8 cellular contexts compared by ENCODE assay signal in genomic region chr14:69398053-69398817, GRCh38. TPM values are rescaled to one million over a fixed set of nuclear protein-coding genes. Genes with fewer than 3 reads are reported as not detected.
DNase-seq lines count a peak whose midpoint lies in the region; ATAC-seq and TF ChIP-seq lines count a peak whose summit lies in the region.

TSS of gene ERH (minus strand) at chr14:69398299. CDS start at chr14:69398233, 66 bp downstream.
TSS of gene SLC39A9 (plus strand) at chr14:69398692. CDS start at chr14:69399370, 678 bp downstream.

- H3K9ac ChIP-seq in SK-N-MC (ENCODE audit: insufficient read length), result peak within 1 kb of the TSS; percentile 99

- H3K4me1 Mint-ChIP-seq in HFFc6 (ENCODE audit: low read depth), result peaks cover 51% of the 10 kb centered on the region
- peaks cover 72% of the 10 kb centered on the region for H3K4me1 Mint-ChIP-seq in activated naive CD4-positive, alpha-beta T cell treated with anti-CD3 and anti-CD28 coated beads, Interleukin-2, amount 10 ng/mL, durations not matched to agents 7 days and 5 days

- peak; percentile 57 for TF ChIP-seq POLR2A in NB4 (IDR thresholded peaks at IDR 0.05; ENCODE audit: extremely low read depth, insufficient read length)
- peak; percentile 53 to 63 for TF ChIP-seq POLR2A in gastroesophageal sphincter (IDR thresholded peaks at IDR 0.05)

- no peaks in the 10 kb centered on the region; the same call in 1 of the 2 replicates for H3K9me3 Mint-ChIP-seq in HFFc6
- no peaks in the 10 kb centered on the region for H3K9me3 Mint-ChIP-seq in activated naive CD4-positive, alpha-beta T cell treated with anti-CD3 and anti-CD28 coated beads, Interleukin-2, amount 10 ng/mL, durations not matched to agents 7 days and 5 days

- ATAC-seq in gastroesophageal sphincter, result peak; percentile 99

- H3K4me3 ChIP-seq in NB4 (ENCODE audit: low read depth, low read length) (peak within 1 kb of the TSS; percentile 84), SK-N-MC (peak within 1 kb of the TSS; percentile 97), gastroesophageal sphincter (peak within 1 kb of the TSS; percentile 68 to 85), neutrophil (ENCODE audit: low read depth in 1 of 2, low read length in 1 of 2) (peak within 1 kb of the TSS; percentile 70 to 85)

- WGBS in gastroesophageal sphincter (ENCODE audit: low coverage in 1 of 2), 2 donors, result 0% methylated on average over 16 to 21 of the region's 53 CpGs

- no peaks in the 10 kb centered on the region for H3K9me3 ChIP-seq in SK-N-MC (ENCODE audit: low read depth, low read length)
- H3K9me3 ChIP-seq in gastroesophageal sphincter, result no peaks in the 10 kb centered on the region
- H3K9me3 ChIP-seq in neutrophil, result no peaks in the 10 kb centered on the region

- CTCF ChIA-PET in activated naive CD4-positive, alpha-beta T cell treated with anti-CD3 and anti-CD28 coated beads, Interleukin-2, amount 10 ng/mL, durations not matched to agents 7 days and 5 days (lab: Charles Lee), result interaction anchor here (1.0 to 2.2 kb wide), 2 partner anchors 34 to 61 kb away, joined by 3 to 6 read pairs; no protein-coding TSS in a partner anchor

- peak within 1 kb of the TSS; percentile 96 for H3K4me3 Mint-ChIP-seq in HFFc6
- H3K4me3 Mint-ChIP-seq in activated naive CD4-positive, alpha-beta T cell treated with anti-CD3 and anti-CD28 coated beads, Interleukin-2, amount 10 ng/mL, durations not matched to agents 7 days and 5 days, result peak within 1 kb of the TSS; percentile 97

- H3K27me3 ChIP-seq in gastroesophageal sphincter, result no peaks in the 10 kb centered on the region
- H3K27me3 ChIP-seq in neutrophil, result no peaks in the 10 kb centered on the region

- peak; percentile 93 for DNase-seq in GM04503 (ENCODE audit: low read depth)
- DNase-seq in HFFc6, result peak; percentile 96
- DNase-seq in NB4 (ENCODE audit: low read depth), result peak; percentile 95
- DNase-seq in SK-N-MC (ENCODE audit: low read depth, low spot score), result peak; percentile 94
- peak; percentile 97 for DNase-seq in activated naive CD4-positive, alpha-beta T cell treated with anti-CD3 and anti-CD28 coated beads, Interleukin-2, amount 10 ng/mL, durations not matched to agents 7 days and 5 days
- DNase-seq in substantia nigra (lab: John Stamatoyannopoulos, UW), result peak; percentile 56 to 96 (median 91)

- H3K27ac Mint-ChIP-seq in HFFc6, result peak within 1 kb of the TSS; percentile 99
- H3K27ac Mint-ChIP-seq in activated naive CD4-positive, alpha-beta T cell treated with anti-CD3 and anti-CD28 coated beads, Interleukin-2, amount 10 ng/mL, durations not matched to agents 7 days and 5 days, result peak within 1 kb of the TSS; percentile 100

- H3K27ac ChIP-seq in SK-N-MC, result peak within 1 kb of the TSS; percentile 98
- peak within 1 kb of the TSS; percentile 84 to 96 (median 93) for H3K27ac ChIP-seq in gastroesophageal sphincter
- peak within 1 kb of the TSS; percentile 91 for H3K27ac ChIP-seq in neutrophil
- peak within 1 kb of the TSS; percentile 89 for H3K27ac ChIP-seq in substantia nigra (ENCODE audit: low read depth, low read length, poor library complexity, severe bottlenecking)

- H3K36me3 ChIP-seq in SK-N-MC (ENCODE audit: insufficient read depth, low read length) (peaks cover 40% of the 10 kb centered on the region), gastroesophageal sphincter (peaks cover 0 to 32% of the 10 kb centered on the region in 2 donors), neutrophil (peaks cover 25% of the 10 kb centered on the region)

- no peaks in the 10 kb centered on the region; the same call in 1 of the 2 replicates for H3K27me3 Mint-ChIP-seq in HFFc6 (ENCODE audit: insufficient read depth)
- no peaks in the 10 kb centered on the region for H3K27me3 Mint-ChIP-seq in activated naive CD4-positive, alpha-beta T cell treated with anti-CD3 and anti-CD28 coated beads, Interleukin-2, amount 10 ng/mL, durations not matched to agents 7 days and 5 days

- TF ChIP-seq EP300 in gastroesophageal sphincter (IDR thresholded peaks at IDR 0.05), result no peak

- H3K4me1 ChIP-seq in gastroesophageal sphincter, result peaks cover 18 to 77% (median 24%) of the 10 kb centered on the region in 3 donors
- peaks cover 39% of the 10 kb centered on the region in 2 experiments for H3K4me1 ChIP-seq in neutrophil (ENCODE audit: control insufficient read depth in 1 of 2, insufficient read depth in 1 of 2, low read depth in 1 of 2, low read length in 1 of 2)

- TF ChIP-seq CTCF in HFFc6 (IDR thresholded peaks at IDR 0.05) (no peak), NB4 (IDR thresholded peaks at IDR 0.05; ENCODE audit: low read depth, low read length) (no peak), gastroesophageal sphincter (IDR thresholded peaks at IDR 0.05) (peak in 1 of 4 experiments; percentile 13), neutrophil (IDR thresholded peaks at IDR 0.05) (no peak)

- peaks cover 41% of the 10 kb centered on the region for H3K36me3 Mint-ChIP-seq in HFFc6 (ENCODE audit: low read depth)
- peaks cover 54% of the 10 kb centered on the region for H3K36me3 Mint-ChIP-seq in activated naive CD4-positive, alpha-beta T cell treated with anti-CD3 and anti-CD28 coated beads, Interleukin-2, amount 10 ng/mL, durations not matched to agents 7 days and 5 days

RNA-seq across cellular contexts. Expression of gene ERH, which starts in this region (rescaled TPM):
- 100 to 1,000 TPM; 221 to 287 (median 268) TPM for total RNA-seq in HFFc6 (2021; fragmentation: NEBNext Ultra II Directional; extraction: Animal tissue kit (Norgen Biotek cat#: 25700))
- total RNA-seq in gastroesophageal sphincter, result 10 to 100 TPM; 70.2 to 89.8 (median 86.2) TPM

RNA-seq across cellular contexts. Expression of gene SLC39A9, which starts in this region (rescaled TPM):
- 10 to 100 TPM; 58.8 to 88.5 (median 73.3) TPM for total RNA-seq in HFFc6 (2021; fragmentation: NEBNext Ultra II Directional; extraction: Animal tissue kit (Norgen Biotek cat#: 25700))
- total RNA-seq in gastroesophageal sphincter, result 10 to 100 TPM; 41.5 to 47.9 (median 45.4) TPM

Comparison
In these comparisons a context has a peak if more than half of its experiments do, and no peak if none do; other contexts are left out.
1. Peak in every context shown above with its lines: DNase-seq, ATAC-seq, H3K4me3 ChIP-seq and H3K27ac ChIP-seq.